11 cellular contexts compared by ENCODE assay signal in genomic region chr1:160707171-160708109, GRCh38. TPM values are rescaled to one million over a fixed set of nuclear protein-coding genes. Genes with fewer than 3 reads are reported as not detected.
DNase-seq lines count a peak whose midpoint lies in the region; ATAC-seq and TF ChIP-seq lines count a peak whose summit lies in the region.
"Had no signal": no experiment of that assay in that cellular context is flagged by ENCODE, and none has a peak within 500 bp of the region (broad histone marks: within the 10 kb centered on the region; RNA-seq: fewer than 3 reads in every experiment).

No MANE protein-coding gene starts in this region.

- H3K27me3 ChIP-seq in Loucy (ENCODE audit: insufficient read depth, low read length, poor library complexity, severe bottlenecking) (no peaks in the 10 kb centered on the region), thymus (ENCODE audit: control insufficient read depth, insufficient read depth) (no peaks in the 10 kb centered on the region)

- H3K9me3 ChIP-seq in Loucy (ENCODE audit: insufficient read depth, low read depth, low read length) (no peaks in the 10 kb centered on the region), thymus (ENCODE audit: control insufficient read depth) (no peaks in the 10 kb centered on the region)

- H3K36me3 ChIP-seq in Loucy (ENCODE audit: insufficient read depth, low read length) (no peaks in the 10 kb centered on the region), thymus (ENCODE audit: control insufficient read depth, insufficient read depth) (peaks cover 8% of the 10 kb centered on the region)

- H3K9ac ChIP-seq in Loucy (ENCODE audit: low read depth, low read length, poor library complexity, severe bottlenecking), result peak overlapping the region; percentile 78

- DNase-seq in activated naive CD4-positive, alpha-beta T cell treated with anti-CD3 and anti-CD28 coated beads for 36 hours, result peak; percentile 20
- no peak for DNase-seq in activated naive CD4-positive, alpha-beta T cell treated with Interleukin-2 at 50 U/mL for 16 hours
- DNase-seq in central memory CD8-positive, alpha-beta T cell (ENCODE audit: low spot score in 2 of 2), result no peak
- DNase-seq in pons (ENCODE audit: low spot score) (no peak), NCI-H146 treated with DMSO at 0.1 percent for 48 hours (lab: John Stamatoyannopoulos, UW; ENCODE audit: unreplicated experiment) (no peak)
- DNase-seq: foreskin melanocyte, NCI-H524 treated with DMSO at 0.1 percent for 48 hours had no signal

- H3F3A ChIP-seq in Loucy (ENCODE audit: low read depth), result 0 out of 2 replicates have a peak, but pooled peaks cover 7% of the 10 kb centered on the region

- H3K4me3 Mint-ChIP-seq in activated naive CD4-positive, alpha-beta T cell treated with anti-CD3 and anti-CD28 coated beads for 36 hours, result no peak overlapping the region
- H3K4me3 Mint-ChIP-seq in central memory CD8-positive, alpha-beta T cell, result no peak overlapping the region
- H3K4me3 Mint-ChIP-seq: dendritic cell treated with granulocyte-macrophage colony-stimulating factor and Interleukin-4, amounts not matched to agents 40 ng/mL and 50 ng/mL, for 4 days had no signal

- H2AFZ ChIP-seq in Loucy (ENCODE audit: low read length), result no peak overlapping the region

- H3K4me1 ChIP-seq in Loucy (ENCODE audit: insufficient read depth, low read length, poor library complexity, severe bottlenecking), result peaks cover 76% of the 10 kb centered on the region
- H3K4me1 ChIP-seq in thymus (ENCODE audit: control insufficient read depth, insufficient read depth, low read length), result peaks cover 43% of the 10 kb centered on the region

- no peak for TF ChIP-seq CTCF in Loucy (conservative IDR thresholded peaks at IDR 0.05; ENCODE audit: low read length)

- H3K27ac ChIP-seq in thymus (ENCODE audit: low read depth), result peak overlapping the region; percentile 47

- no peak overlapping the region for H3K27ac Mint-ChIP-seq in activated naive CD4-positive, alpha-beta T cell treated with anti-CD3 and anti-CD28 coated beads for 36 hours
- no peak overlapping the region for H3K27ac Mint-ChIP-seq in central memory CD8-positive, alpha-beta T cell (ENCODE audit: low read depth)
- H3K27ac Mint-ChIP-seq: dendritic cell treated with granulocyte-macrophage colony-stimulating factor and Interleukin-4, amounts not matched to agents 40 ng/mL and 50 ng/mL, for 4 days had no signal

- H3K36me3 Mint-ChIP-seq in activated naive CD4-positive, alpha-beta T cell treated with anti-CD3 and anti-CD28 coated beads for 36 hours (ENCODE audit: low read depth), result peaks cover 39% of the 10 kb centered on the region
- peaks cover 37% of the 10 kb centered on the region for H3K36me3 Mint-ChIP-seq in central memory CD8-positive, alpha-beta T cell (ENCODE audit: insufficient read depth)

- intact Hi-C loops in activated naive CD4-positive, alpha-beta T cell treated with anti-CD3 and anti-CD28 coated beads for 36 hours (cut with micrococcal nuclease), result loop anchor here (10.0 kb wide), 1 partner anchor 443 kb away; the partner anchor contains the start of gene DCAF8

- no peaks in the 10 kb centered on the region for H4K20me1 ChIP-seq in Loucy (ENCODE audit: insufficient read depth, low read length, poor library complexity, severe bottlenecking)

- H3K4me1 Mint-ChIP-seq in activated naive CD4-positive, alpha-beta T cell treated with anti-CD3 and anti-CD28 coated beads for 36 hours (ENCODE audit: low read depth), result peaks cover 41% of the 10 kb centered on the region
- H3K4me1 Mint-ChIP-seq in central memory CD8-positive, alpha-beta T cell, result peaks cover 43% of the 10 kb centered on the region

- no peaks in the 10 kb centered on the region for H3K9me3 Mint-ChIP-seq in activated naive CD4-positive, alpha-beta T cell treated with anti-CD3 and anti-CD28 coated beads for 36 hours
- H3K9me3 Mint-ChIP-seq in central memory CD8-positive, alpha-beta T cell, result no peaks in the 10 kb centered on the region
- H3K9me3 Mint-ChIP-seq: dendritic cell treated with granulocyte-macrophage colony-stimulating factor and Interleukin-4, amounts not matched to agents 40 ng/mL and 50 ng/mL, for 4 days had no signal

- H3K9me2 ChIP-seq in Loucy (replicated peaks; ENCODE audit: low read depth, low read length), result no peaks in the 10 kb centered on the region

- no peaks in the 10 kb centered on the region for H3K27me3 Mint-ChIP-seq in activated naive CD4-positive, alpha-beta T cell treated with anti-CD3 and anti-CD28 coated beads for 36 hours (ENCODE audit: low read depth)
- no peaks in the 10 kb centered on the region for H3K27me3 Mint-ChIP-seq in central memory CD8-positive, alpha-beta T cell
- H3K27me3 Mint-ChIP-seq: dendritic cell treated with granulocyte-macrophage colony-stimulating factor and Interleukin-4, amounts not matched to agents 40 ng/mL and 50 ng/mL, for 4 days had no signal

- 62% methylated on average over 9 of the region's 9 CpGs for WGBS in thymus

- H3K4me3 ChIP-seq in Loucy (ENCODE audit: low read length, poor library complexity, severe bottlenecking) (peak overlapping the region; percentile 82), thymus (ENCODE audit: low read length) (peak overlapping the region; percentile 88)

- peak; percentile 16 for ATAC-seq in central memory CD8-positive, alpha-beta T cell (replicated peaks; ENCODE audit: extremely low read depth, poor library complexity, severe bottlenecking)
- no peak for ATAC-seq in GM21717 (IDR thresholded peaks at IDR 0.05; ENCODE audit: unreplicated experiment)

- H3K4me2 ChIP-seq in Loucy (ENCODE audit: low read depth, low read length, poor library complexity, severe bottlenecking), result peak overlapping the region; percentile 95

- CTCF ChIA-PET in activated naive CD4-positive, alpha-beta T cell treated with anti-CD3 and anti-CD28 coated beads for 36 hours (lab: Charles Lee), result interaction anchor here (0.7 to 5.8 kb wide), 9 partner anchors 16 to 282 kb away, joined by 3 to 34 read pairs (median 7); no protein-coding TSS in a partner anchor

- H3K79me2 ChIP-seq in Loucy (ENCODE audit: insufficient read depth, low read length), result peaks cover 80% of the 10 kb centered on the region

RNA-seq across cellular contexts. Expression of gene CD48, which starts 4.2 kb away (rescaled TPM):
- 100 to 1,000 TPM; 338 to 340 TPM for total RNA-seq in activated naive CD4-positive, alpha-beta T cell treated with anti-CD3 and anti-CD28 coated beads for 36 hours
- 157 TPM for polyA plus RNA-seq in thymus

RNA-seq across cellular contexts. Expression of gene SLAMF7, which starts 31.6 kb away (rescaled TPM):
- total RNA-seq in activated naive CD4-positive, alpha-beta T cell treated with anti-CD3 and anti-CD28 coated beads for 36 hours, result 10 to 100 TPM; 79.9 to 82.2 TPM
- 17.6 TPM for polyA plus RNA-seq in thymus
